Comparison of ENCODE assay signal across 1 cellular context in genomic region chr11:94297967-94298576, GRCh38.
TF ChIP-seq lines count a peak whose summit lies in the region.

No MANE protein-coding gene starts in this region.

TF ChIP-seq in GM23338, 12 proteins besides CTCF, POLR2A, EP300 and RAD21 (continued from another document):
- TF ChIP-seq ZNF462 (CRISPR knock-in tag; IDR thresholded peaks at IDR 0.05), result no peak
- TF ChIP-seq EZH2 (IDR thresholded peaks at IDR 0.05; ENCODE audit: low read depth, unreplicated experiment), result no peak
